In the genomic region with DNA sequence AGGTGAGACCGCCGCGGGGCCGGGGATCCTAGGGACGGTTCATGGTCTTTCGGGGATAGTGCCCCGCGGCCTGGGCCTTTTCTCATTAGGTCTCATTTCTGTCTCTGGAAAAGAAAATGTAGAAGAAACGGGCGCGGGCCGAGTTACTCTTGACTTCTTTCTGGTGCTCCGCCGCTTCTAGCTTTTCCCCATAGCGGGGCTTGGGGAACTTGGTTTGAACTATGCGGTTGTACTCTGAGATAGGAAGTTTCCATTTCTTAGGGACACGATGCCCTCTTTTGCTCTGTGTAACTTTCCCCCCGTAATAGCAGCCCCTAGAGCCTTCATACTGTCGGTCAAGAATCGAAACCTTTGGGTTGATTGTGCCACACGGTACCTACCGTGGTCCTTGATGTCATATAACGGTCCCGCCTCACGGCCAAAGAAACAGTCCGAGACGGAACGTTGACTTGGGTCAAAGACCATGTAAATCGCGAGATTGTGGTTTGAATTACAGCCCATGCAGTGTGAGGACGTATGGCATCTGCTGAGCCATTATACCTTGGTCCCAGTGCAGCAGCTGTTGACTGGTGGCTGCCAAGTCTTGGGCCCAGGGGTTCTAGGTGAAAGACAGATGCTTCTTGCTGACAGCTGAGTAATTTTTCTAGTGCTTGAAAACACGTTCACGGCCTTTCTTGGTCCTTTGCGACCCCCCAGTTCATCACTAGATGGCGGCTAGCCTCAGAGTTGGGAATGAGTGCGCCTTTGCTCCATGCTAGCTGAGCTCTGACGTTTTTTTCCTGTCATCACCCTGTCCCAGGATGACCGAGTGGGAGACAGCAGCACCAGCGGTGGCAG, we compare ENCODE assay signal across 8 cellular contexts. TPM values are rescaled to one million over a fixed set of nuclear protein-coding genes. Genes with fewer than 3 reads are reported as not detected.
DNase-seq lines count a peak whose midpoint lies in the region; ATAC-seq and TF ChIP-seq lines count a peak whose summit lies in the region.

No MANE protein-coding gene starts in this region.

- H3K36me3 Mint-ChIP-seq in endothelial cell (ENCODE audit: low read depth, unreplicated experiment) (peaks cover 22% of the 10 kb centered on the region), osteocyte (ENCODE audit: unreplicated experiment) (peaks cover 19% of the 10 kb centered on the region)

- H3K27me3 Mint-ChIP-seq in endothelial cell (ENCODE audit: unreplicated experiment) = peaks cover 6% of the 10 kb centered on the region
- H3K27me3 Mint-ChIP-seq in osteocyte (ENCODE audit: unreplicated experiment) = no peaks in the 10 kb centered on the region

- H3K36me3 ChIP-seq in OCI-LY3 (replicated peaks; ENCODE audit: low read depth, low read length) = peaks cover 30% of the 10 kb centered on the region

- no peaks in the 10 kb centered on the region for H3K27me3 ChIP-seq in OCI-LY3 (ENCODE audit: low read depth, low read length)

- H3K9me3 ChIP-seq in OCI-LY3 (ENCODE audit: insufficient read depth, low read length) = no peaks in the 10 kb centered on the region

- H3K4me2 ChIP-seq in OCI-LY3 (ENCODE audit: low read length) = peak overlapping the region; percentile 90

- peak overlapping the region; percentile 95 for H3K9ac ChIP-seq in OCI-LY3 (ENCODE audit: low read length)

- peak; percentile 4 for DNase-seq in endothelial cell (ENCODE audit: low spot score)
- DNase-seq in osteocyte (ENCODE audit: extremely low spot score, unreplicated experiment) = no peak
- DNase-seq in dermis blood vessel endothelial cell = no peak
- no peak for DNase-seq in KG1 (lab: John Stamatoyannopoulos, UW)

- peaks cover 17% of the 10 kb centered on the region for H3K4me1 Mint-ChIP-seq in endothelial cell (ENCODE audit: unreplicated experiment)
- peaks cover 34% of the 10 kb centered on the region for H3K4me1 Mint-ChIP-seq in osteocyte (ENCODE audit: unreplicated experiment)

- H3K27ac ChIP-seq in OCI-LY3 (ENCODE audit: low read length) = peak overlapping the region; percentile 90

- peaks cover 27% of the 10 kb centered on the region for H3K4me1 ChIP-seq in OCI-LY3 (ENCODE audit: low read length)

- H3K9me3 Mint-ChIP-seq in endothelial cell (ENCODE audit: unreplicated experiment) = no peaks in the 10 kb centered on the region
- no peaks in the 10 kb centered on the region for H3K9me3 Mint-ChIP-seq in osteocyte (ENCODE audit: unreplicated experiment)

- TF ChIP-seq CTCF in OCI-LY3 (IDR thresholded peaks at IDR 0.05; ENCODE audit: low read depth, low read length) = 0 out of 2 replicates have a peak, but pooled peaks have one; percentile 13
- TF ChIP-seq CTCF in endothelial cell (IDR thresholded peaks at IDR 0.05; ENCODE audit: unreplicated experiment) = no peak
- TF ChIP-seq CTCF in osteocyte (IDR thresholded peaks at IDR 0.05) = no peak

- H3K27ac Mint-ChIP-seq in endothelial cell (ENCODE audit: unreplicated experiment) = peak overlapping the region; percentile 95
- H3K27ac Mint-ChIP-seq in osteocyte (ENCODE audit: unreplicated experiment) = peak overlapping the region; percentile 99

- H3K4me3 Mint-ChIP-seq in endothelial cell (ENCODE audit: unreplicated experiment) (peak overlapping the region; percentile 97), osteocyte (ENCODE audit: unreplicated experiment) (peak overlapping the region; percentile 91)

- peaks cover 34% of the 10 kb centered on the region for H4K20me1 ChIP-seq in OCI-LY3 (ENCODE audit: insufficient read depth, low read length)

- ATAC-seq in GM18861 (IDR thresholded peaks at IDR 0.05; ENCODE audit: unreplicated experiment) (peak; percentile 0), HG02763 (IDR thresholded peaks at IDR 0.05; ENCODE audit: unreplicated experiment) (no peak), GM21390 (IDR thresholded peaks at IDR 0.05; ENCODE audit: unreplicated experiment) (no peak)

- peaks cover 77% of the 10 kb centered on the region for H3K79me2 ChIP-seq in OCI-LY3 (ENCODE audit: low read length)

- H2AFZ ChIP-seq in OCI-LY3 (ENCODE audit: low read depth, low read length) = no peak overlapping the region

- H3K4me3 ChIP-seq in OCI-LY3 (ENCODE audit: low read length) = peak overlapping the region; percentile 86

RNA-seq across cellular contexts. Expression of gene RPS5, which starts 0.5 kb away (rescaled TPM):
- total RNA-seq in endothelial cell (ENCODE audit: unreplicated experiment) (1,047 TPM), osteocyte (933 and 942 TPM in 2 replicates), dermis blood vessel endothelial cell (1,348 and 2,550 TPM in 2 replicates)

RNA-seq across cellular contexts. Expression of gene ZNF837, which starts 6.7 kb away (rescaled TPM):
- 4.5 TPM for total RNA-seq in endothelial cell (ENCODE audit: unreplicated experiment)
- total RNA-seq in osteocyte = 2.5 and 3.0 TPM in 2 replicates
- total RNA-seq in dermis blood vessel endothelial cell = 3.5 and 4.1 TPM in 2 replicates

RNA-seq across cellular contexts. Expression of gene RNF225, which starts 7.9 kb away (rescaled TPM):
- total RNA-seq in endothelial cell (ENCODE audit: unreplicated experiment) = not detected
- total RNA-seq in osteocyte = not detected in 2 replicates
- total RNA-seq in dermis blood vessel endothelial cell = not detected in 2 replicates

RNA-seq across cellular contexts. Expression of gene ZNF584, which starts 20.9 kb away (rescaled TPM):
- total RNA-seq in endothelial cell (ENCODE audit: unreplicated experiment) (6.0 TPM), osteocyte (11.8 and 12.1 TPM in 2 replicates), dermis blood vessel endothelial cell (8.2 and 12.0 TPM in 2 replicates)

RNA-seq across cellular contexts. Expression of gene ZNF497, which starts 25.0 kb away (rescaled TPM):
- total RNA-seq in endothelial cell (ENCODE audit: unreplicated experiment) (3.6 TPM), osteocyte (1.4 and 2.7 TPM in 2 replicates), dermis blood vessel endothelial cell (1.3 and 2.9 TPM in 2 replicates)
